ENCODE assay signal across 8 cellular contexts in genomic region chr10:14822879-14823755, GRCh38. TPM values are rescaled to one million over a fixed set of nuclear protein-coding genes. Genes with fewer than 3 reads are reported as not detected.
DNase-seq lines count a peak whose midpoint lies in the region; ATAC-seq, FAIRE-seq and TF ChIP-seq lines count a peak whose summit lies in the region.

No MANE protein-coding gene starts in this region.

- intact Hi-C loops in pancreas (cut with DNase I) = loop anchor here in 1 of 3 donors (10.0 kb wide), 2 partner anchors 278 to 318 kb away; no protein-coding TSS in a partner anchor

- POLR2A ChIA-PET in activated CD8-positive, alpha-beta T cell treated with anti-CD3 and anti-CD28 coated beads, Interleukin-2, amount 10 ng/mL, durations not matched to agents 7 days and 5 days (lab: Charles Lee) = interaction anchor here (0.6 to 1.6 kb wide), 5 partner anchors 14 to 254 kb away, joined by 3 read pairs; partner anchors contain the start of genes CDNF, HSPA14 and MSANTD7

- TF ChIP-seq POLR2A in NB4 (IDR thresholded peaks at IDR 0.05; ENCODE audit: extremely low read depth, insufficient read length) = no peak

- H3K36me3 Mint-ChIP-seq in activated CD8-positive, alpha-beta T cell treated with anti-CD3 and anti-CD28 coated beads, Interleukin-2, amount 10 ng/mL, durations not matched to agents 7 days and 5 days (ENCODE audit: low read depth) = no peaks in the 10 kb centered on the region

- CTCF ChIA-PET in activated CD8-positive, alpha-beta T cell treated with anti-CD3 and anti-CD28 coated beads, Interleukin-2, amount 10 ng/mL, durations not matched to agents 7 days and 5 days (lab: Charles Lee) = interaction anchor here (0.6 to 3.8 kb wide), 35 partner anchors 11 to 628 kb away, joined by 3 to 32 read pairs (median 4); partner anchors contain the start of genes CDNF, HSPA14 and MSANTD7

- no peaks in the 10 kb centered on the region for H3K9me3 ChIP-seq in pancreas

- H3K4me1 ChIP-seq in pancreas = peaks cover 4 to 9% (median 8%) of the 10 kb centered on the region in 3 donors

- H3K9me3 Mint-ChIP-seq in activated CD8-positive, alpha-beta T cell treated with anti-CD3 and anti-CD28 coated beads, Interleukin-2, amount 10 ng/mL, durations not matched to agents 7 days and 5 days (ENCODE audit: insufficient read depth) = no peaks in the 10 kb centered on the region

- no peak overlapping the region for H3K4me3 Mint-ChIP-seq in activated CD8-positive, alpha-beta T cell treated with anti-CD3 and anti-CD28 coated beads, Interleukin-2, amount 10 ng/mL, durations not matched to agents 7 days and 5 days

- no peaks in the 10 kb centered on the region for H3K36me3 ChIP-seq in pancreas

- H3K27ac Mint-ChIP-seq in activated CD8-positive, alpha-beta T cell treated with anti-CD3 and anti-CD28 coated beads, Interleukin-2, amount 10 ng/mL, durations not matched to agents 7 days and 5 days = no peak overlapping the region

- peak; percentile 48 for TF ChIP-seq CTCF in NB4 (IDR thresholded peaks at IDR 0.05; ENCODE audit: low read depth, low read length)
- peak; percentile 72 for TF ChIP-seq CTCF in fibroblast of pulmonary artery (IDR thresholded peaks at IDR 0.05; ENCODE audit: low read length, missing control alignments)
- TF ChIP-seq CTCF in pancreas (IDR thresholded peaks at IDR 0.05) = peak in 2 of 4 donors; percentile 23 to 39

- H3K27me3 ChIP-seq in pancreas = no peaks in the 10 kb centered on the region

- FAIRE-seq in pancreas (lab: Jason Lieb, UNC) = peak; percentile 86

- peaks cover 13% of the 10 kb centered on the region for H3K27me3 Mint-ChIP-seq in activated CD8-positive, alpha-beta T cell treated with anti-CD3 and anti-CD28 coated beads, Interleukin-2, amount 10 ng/mL, durations not matched to agents 7 days and 5 days (ENCODE audit: low read depth)

- H3K27ac ChIP-seq in pancreas = no peak overlapping the region

- peaks cover 8% of the 10 kb centered on the region for H3K4me1 Mint-ChIP-seq in activated CD8-positive, alpha-beta T cell treated with anti-CD3 and anti-CD28 coated beads, Interleukin-2, amount 10 ng/mL, durations not matched to agents 7 days and 5 days (ENCODE audit: low read depth)

- ATAC-seq in activated CD8-positive, alpha-beta T cell treated with anti-CD3 and anti-CD28 coated beads, Interleukin-2, amount 10 ng/mL, durations not matched to agents 7 days and 5 days = no peak
- ATAC-seq in pancreas = peak in 3 of 4 donors; percentile 82 to 87 (median 85)
- ATAC-seq in GM18873 (IDR thresholded peaks at IDR 0.05; ENCODE audit: low FRiP score, unreplicated experiment) = no peak
- ATAC-seq in HG02973 (IDR thresholded peaks at IDR 0.05; ENCODE audit: unreplicated experiment) = no peak

- WGBS in pancreas, 2 donors = 29 to 34% methylated on average over 3 of the region's 3 CpGs

- peak; percentile 76 for DNase-seq in activated effector memory CD4-positive, alpha-beta T cell treated with anti-CD3 and anti-CD28 coated beads, Interleukin-2, amount 50 U/mL, for 16 hours
- no peak for DNase-seq in activated effector memory CD4-positive, alpha-beta T cell treated with Interleukin-2 at 50 U/mL for 16 hours
- DNase-seq in NB4 (ENCODE audit: low read depth) = peak; percentile 53
- peak; percentile 61 for DNase-seq in activated CD8-positive, alpha-beta T cell treated with anti-CD3 and anti-CD28 coated beads, Interleukin-2, amount 10 ng/mL, durations not matched to agents 7 days and 5 days
- peak; percentile 55 for DNase-seq in fibroblast of pulmonary artery (ENCODE audit: low read depth)
- peak in 2 of 6 donors; percentile 23 to 31 for DNase-seq in pancreas

- no peak overlapping the region for H3K4me3 ChIP-seq in NB4 (ENCODE audit: low read depth, low read length)
- H3K4me3 ChIP-seq in fibroblast of pulmonary artery (replicated peaks; ENCODE audit: low read depth, low read length) = no peak overlapping the region
- H3K4me3 ChIP-seq in pancreas = no peak overlapping the region

RNA-seq across cellular contexts. Expression of gene CDNF, which starts 14.7 kb away (rescaled TPM):
- total RNA-seq in activated CD8-positive, alpha-beta T cell treated with anti-CD3 and anti-CD28 coated beads, Interleukin-2, amount 10 ng/mL, durations not matched to agents 7 days and 5 days = 1 to 10 TPM in 1 of 2 experiments, under 1 TPM in 1; 0.89 to 1.2 TPM
- 1 to 10 TPM; 1.3 to 6.5 (median 4.0) TPM for total RNA-seq in pancreas
- 1 to 10 TPM; 4.2 to 5.7 TPM for polyA plus RNA-seq in pancreas

RNA-seq across cellular contexts. Expression of gene HSPA14, which starts 15.0 kb away (rescaled TPM):
- 10 to 100 TPM; 28.9 to 31.4 TPM for total RNA-seq in activated CD8-positive, alpha-beta T cell treated with anti-CD3 and anti-CD28 coated beads, Interleukin-2, amount 10 ng/mL, durations not matched to agents 7 days and 5 days
- 1 to 10 TPM; 3.1 to 5.6 (median 5.2) TPM for total RNA-seq in pancreas
- 10 to 100 TPM in 1 of 2 donors, 1 to 10 TPM in 1; 5.2 to 10.4 TPM for polyA plus RNA-seq in pancreas

RNA-seq across cellular contexts. Expression of gene MSANTD7, which starts 15.0 kb away (rescaled TPM):
- 10 to 100 TPM; 21.8 to 22.5 TPM for total RNA-seq in activated CD8-positive, alpha-beta T cell treated with anti-CD3 and anti-CD28 coated beads, Interleukin-2, amount 10 ng/mL, durations not matched to agents 7 days and 5 days
- 1 to 10 TPM; 3.3 to 6.4 (median 5.2) TPM for total RNA-seq in pancreas
- 1 to 10 TPM; 2.1 to 3.5 TPM for polyA plus RNA-seq in pancreas

RNA-seq across cellular contexts. Expression of gene FAM107B, which starts 48.4 kb away (rescaled TPM):
- 100 to 1,000 TPM; 130 to 135 TPM for total RNA-seq in activated CD8-positive, alpha-beta T cell treated with anti-CD3 and anti-CD28 coated beads, Interleukin-2, amount 10 ng/mL, durations not matched to agents 7 days and 5 days
- 100 to 1,000 TPM in 1 of 6 donors, 10 to 100 TPM in 5; 46.6 to 105 (median 62.0) TPM for total RNA-seq in pancreas
- 10 to 100 TPM; 22.6 to 31.4 TPM for polyA plus RNA-seq in pancreas

RNA-seq across cellular contexts. Expression of gene SUV39H2, which starts 55.5 kb away (rescaled TPM):
- 10 to 100 TPM; 34.3 to 34.6 TPM for total RNA-seq in activated CD8-positive, alpha-beta T cell treated with anti-CD3 and anti-CD28 coated beads, Interleukin-2, amount 10 ng/mL, durations not matched to agents 7 days and 5 days
- total RNA-seq in pancreas = 1 to 10 TPM; 2.2 to 5.9 (median 4.0) TPM
- 1 to 10 TPM; 1.1 to 2.1 TPM for polyA plus RNA-seq in pancreas

Comparison
In these comparisons a context has a peak if more than half of its experiments do, and no peak if none do; other contexts are left out.
1. ATAC-seq: peak in pancreas (3 of 4); none in activated CD8-positive, alpha-beta T cell treated with anti-CD3 and anti-CD28 coated beads, Interleukin-2, amount 10 ng/mL, durations not matched to agents 7 days and 5 days (single experiment), GM18873 (single experiment) and HG02973 (single experiment).
2. RNA of gene HSPA14, which starts 15.0 kb away (total RNA-seq): 28.9 to 31.4 TPM in activated CD8-positive, alpha-beta T cell treated with anti-CD3 and anti-CD28 coated beads, Interleukin-2, amount 10 ng/mL, durations not matched to agents 7 days and 5 days; 3.1 to 5.6 TPM in pancreas; every median in the first group is over 4 times any median in the second.